8 cellular contexts compared by ENCODE assay signal in the genomic region with DNA sequence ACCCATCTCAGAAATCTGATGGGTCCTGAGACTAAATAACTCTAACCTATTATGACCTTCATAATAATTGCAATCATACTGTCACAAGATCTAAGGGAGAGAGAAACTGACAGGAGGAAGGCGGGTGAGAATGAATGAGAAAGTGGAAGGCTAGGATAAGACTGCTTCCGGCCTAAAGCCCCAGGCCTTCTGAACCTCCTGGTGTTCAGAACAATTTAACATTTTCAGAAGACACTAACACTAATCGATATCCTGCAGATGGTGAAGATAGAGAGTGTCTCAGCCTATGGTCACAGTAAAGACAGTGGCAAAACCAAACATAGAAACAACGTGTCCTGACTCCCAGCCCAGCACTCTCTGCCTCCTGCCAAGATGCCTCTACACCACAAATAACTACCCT. TPM values are rescaled to one million over a fixed set of nuclear protein-coding genes. Genes with fewer than 3 reads are reported as not detected.
DNase-seq lines count a peak whose midpoint lies in the region; ATAC-seq, FAIRE-seq and TF ChIP-seq lines count a peak whose summit lies in the region.

No MANE protein-coding gene starts in this region.

- H3K4me2 ChIP-seq in A549, result peak overlapping the region; percentile 98

- no peaks in the 10 kb centered on the region for H3K27me3 Mint-ChIP-seq in MCF 10A (ENCODE audit: insufficient read depth, unreplicated experiment)

- H3K27me3 ChIP-seq in HUES48 (ENCODE audit: control insufficient read depth, insufficient read depth, low read length), result no peaks in the 10 kb centered on the region
- H3K27me3 ChIP-seq in mucosa of rectum (ENCODE audit: control insufficient read depth in 2 of 2, insufficient read depth in 2 of 2, low read length in 2 of 2), result no peaks in the 10 kb centered on the region

- ATAC-seq in A549, result no peak
- no peak for ATAC-seq in HG03139 (IDR thresholded peaks at IDR 0.05; ENCODE audit: unreplicated experiment)

- peaks cover 22% of the 10 kb centered on the region for H3K4me1 Mint-ChIP-seq in MCF 10A (ENCODE audit: insufficient read depth, unreplicated experiment)

- H3K36me3 ChIP-seq in HUES48 (ENCODE audit: control insufficient read depth, insufficient read depth, low read length), result peaks cover 55% of the 10 kb centered on the region
- peaks cover 39 to 47% of the 10 kb centered on the region in 2 donors for H3K36me3 ChIP-seq in mucosa of rectum (ENCODE audit: control insufficient read depth in 2 of 2, insufficient read depth in 2 of 2, low read length in 2 of 2)

- WGBS in A549 (ENCODE audit: missing lambda C conversion rate), result 8% methylated on average over 4 of the region's 4 CpGs

- H3K9me3 ChIP-seq in A549, result peaks cover 5% of the 10 kb centered on the region; the same call in 2 of the 3 replicates
- no peaks in the 10 kb centered on the region for H3K9me3 ChIP-seq in HUES48 (ENCODE audit: control insufficient read depth, insufficient read depth, low read length)
- H3K9me3 ChIP-seq in mucosa of rectum (ENCODE audit: control insufficient read depth in 2 of 2, low read length in 2 of 2), result no peaks in the 10 kb centered on the region

- peak overlapping the region; percentile 100 for H3K27ac Mint-ChIP-seq in MCF 10A (ENCODE audit: low read depth, unreplicated experiment)

- peak overlapping the region; percentile 78 for H3K4me3 ChIP-seq in A549
- H3K4me3 ChIP-seq in HUES48 (ENCODE audit: low read depth, low read length), result peak overlapping the region; percentile 81
- H3K4me3 ChIP-seq in mucosa of rectum (ENCODE audit: low read length in 2 of 2), result peak overlapping the region; percentile 89 to 95

- CTCF ChIA-PET in A549 (lab: Yijun Ruan, JAX), result no interaction called here
- CTCF ChIA-PET in MCF 10A (lab: Yijun Ruan, JAX), result no interaction called here

- peaks cover 36% of the 10 kb centered on the region for H3K4me1 ChIP-seq in A549
- peaks cover 9% of the 10 kb centered on the region for H3K4me1 ChIP-seq in HUES48 (ENCODE audit: control insufficient read depth, insufficient read depth, low read length)
- peaks cover 16% of the 10 kb centered on the region in 2 donors for H3K4me1 ChIP-seq in mucosa of rectum (ENCODE audit: control insufficient read depth in 2 of 2, insufficient read depth in 2 of 2, low read length in 2 of 2)

- TF ChIP-seq RAD21 in A549 (conservative IDR thresholded peaks at IDR 0.05 in 1 of 2, IDR thresholded peaks at IDR 0.05 in 1 of 2), result no peak

- peak overlapping the region; percentile 98 for H3K9ac ChIP-seq in HUES48 (ENCODE audit: low read depth, low read length)
- H3K9ac ChIP-seq in mucosa of rectum (ENCODE audit: low read depth in 1 of 2, low read length in 2 of 2), result peak overlapping the region; percentile 93 to 97

- no TSS peak for BruUV-seq in MCF 10A (replicated peaks; lab: Mats Ljungman, UMichigan)

- intact Hi-C loops in MCF 10A (cut with micrococcal nuclease), result no loop called here

- no peak for TF ChIP-seq CTCF in A549 (IDR thresholded peaks at IDR 0.05)
- TF ChIP-seq CTCF in MCF 10A (IDR thresholded peaks at IDR 0.05; ENCODE audit: unreplicated experiment), result no peak

- POLR2A ChIA-PET in A549 (lab: Yijun Ruan, JAX), result no interaction called here
- POLR2A ChIA-PET in MCF 10A (lab: Yijun Ruan, JAX), result interaction anchor here (0.9 to 1.0 kb wide), 2 partner anchors 11 to 253 kb away, joined by 3 to 4 read pairs; partner anchors contain the start of gene RBM22

- H3K9me3 Mint-ChIP-seq in MCF 10A (ENCODE audit: unreplicated experiment), result no peaks in the 10 kb centered on the region

- no peak for TF ChIP-seq EP300 in A549 (IDR thresholded peaks at IDR 0.05)

- DNase-seq in A549 (ENCODE audit: low read depth in 1 of 2, low spot score in 1 of 2), result no peak
- DNase-seq in MCF 10A (ENCODE audit: unreplicated experiment), result no peak
- DNase-seq in NCI-H146 treated with DMSO at 0.1 percent for 48 hours (lab: John Stamatoyannopoulos, UW; ENCODE audit: unreplicated experiment), result no peak
- no peak for DNase-seq in globus pallidus (ENCODE audit: low spot score)
- no peak for DNase-seq in NCI-H524 (lab: John Stamatoyannopoulos, UW)

- peak overlapping the region; percentile 96 for H3K27ac ChIP-seq in A549
- peak overlapping the region; percentile 99 for H3K27ac ChIP-seq in HUES48 (ENCODE audit: low read depth, low read length)
- H3K27ac ChIP-seq in mucosa of rectum (ENCODE audit: low read depth in 2 of 2, low read length in 2 of 2), result peak overlapping the region in 1 of 2 donors; percentile 99

- peaks cover 69% of the 10 kb centered on the region for H3K36me3 Mint-ChIP-seq in MCF 10A (ENCODE audit: insufficient read depth, unreplicated experiment)

- H3K4me3 Mint-ChIP-seq in MCF 10A (ENCODE audit: unreplicated experiment), result peak overlapping the region; percentile 85

- no peak for TF ChIP-seq POLR2A in A549 (IDR thresholded peaks at IDR 0.05; ENCODE audit: low read length)

- no peak for FAIRE-seq in A549 (lab: Jason Lieb, UNC)

TF ChIP-seq in A549, 52 proteins besides CTCF, POLR2A, EP300 and RAD21:
- TF ChIP-seq KDM5A (IDR thresholded peaks at IDR 0.05) (0 out of 2 replicates have a peak, but pooled peaks have one; percentile 5), CEBPB (IDR thresholded peaks at IDR 0.05) (no peak), EHF (CRISPR knock-in tag; IDR thresholded peaks at IDR 0.05) (no peak)
- TF ChIP-seq, protein P1, sequence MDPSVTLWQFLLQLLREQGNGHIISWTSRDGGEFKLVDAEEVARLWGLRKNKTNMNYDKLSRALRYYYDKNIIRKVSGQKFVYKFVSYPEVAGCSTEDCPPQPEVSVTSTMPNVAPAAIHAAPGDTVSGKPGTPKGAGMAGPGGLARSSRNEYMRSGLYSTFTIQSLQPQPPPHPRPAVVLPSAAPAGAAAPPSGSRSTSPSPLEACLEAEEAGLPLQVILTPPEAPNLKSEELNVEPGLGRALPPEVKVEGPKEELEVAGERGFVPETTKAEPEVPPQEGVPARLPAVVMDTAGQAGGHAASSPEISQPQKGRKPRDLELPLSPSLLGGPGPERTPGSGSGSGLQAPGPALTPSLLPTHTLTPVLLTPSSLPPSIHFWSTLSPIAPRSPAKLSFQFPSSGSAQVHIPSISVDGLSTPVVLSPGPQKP (IDR thresholded peaks at IDR 0.05; ENCODE audit: low read depth, low read length), result no peak

RNA-seq across cellular contexts. Expression of gene RPS14, which starts 1.2 kb away (rescaled TPM):
- polyA plus RNA-seq in A549 (2011; rRNA removed) (3,799 and 4,312 TPM in 2 replicates), A549 (2017; fragmentation: RNase III; extraction: RNeasy Plus Mini Kit Qiagen cat#74134 plus additional on column Dnase treatment) (3,127 to 3,794 TPM (median 3,716 TPM) in 3 replicates)
- polyA plus RNA-seq in A549 (2012; cell fraction: cytosol; rRNA removed), result 5,803 and 7,483 TPM in 2 replicates
- polyA plus RNA-seq in A549 (2012; cell fraction: nucleus; rRNA removed), result 1,682 and 2,988 TPM in 2 replicates
- polyA minus RNA-seq in A549 (2011; rRNA and poly(A)+ RNA removed), result 949 and 1,168 TPM in 2 replicates
- 5,481 and 5,921 TPM in 2 replicates for total RNA-seq in MCF 10A (2022)

RNA-seq across cellular contexts. Expression of gene CD74, which starts 35.6 kb away (rescaled TPM):
- polyA plus RNA-seq in A549 (2011; rRNA removed) (not detected in 2 replicates), A549 (2017; fragmentation: RNase III; extraction: RNeasy Plus Mini Kit Qiagen cat#74134 plus additional on column Dnase treatment) (not detected in 3 replicates)
- polyA plus RNA-seq in A549 (2012; cell fraction: cytosol; rRNA removed), result 0.06 and 0.19 TPM in 2 replicates
- polyA plus RNA-seq in A549 (2012; cell fraction: nucleus; rRNA removed), result 0.11 TPM in 1 of 2 replicates, not detected in the other
- polyA minus RNA-seq in A549 (2011; rRNA and poly(A)+ RNA removed), result not detected in 2 replicates
- not detected in 2 replicates for total RNA-seq in MCF 10A (2022)

RNA-seq across cellular contexts. Expression of gene NDST1, which starts 59.6 kb away (rescaled TPM):
- polyA plus RNA-seq in A549 (2011; rRNA removed) (24.4 and 27.7 TPM in 2 replicates), A549 (2017; fragmentation: RNase III; extraction: RNeasy Plus Mini Kit Qiagen cat#74134 plus additional on column Dnase treatment) (50.8 to 59.7 TPM (median 55.8 TPM) in 3 replicates)
- 28.2 and 45.6 TPM in 2 replicates for polyA plus RNA-seq in A549 (2012; cell fraction: cytosol; rRNA removed)
- polyA plus RNA-seq in A549 (2012; cell fraction: nucleus; rRNA removed), result 70.2 and 91.2 TPM in 2 replicates
- 37.2 and 50.7 TPM in 2 replicates for polyA minus RNA-seq in A549 (2011; rRNA and poly(A)+ RNA removed)
- total RNA-seq in MCF 10A (2022), result 68.9 and 79.3 TPM in 2 replicates
